25 cellular contexts compared by ENCODE assay signal in genomic region chr1:99613716-99614115, GRCh38. TPM values are rescaled to one million over a fixed set of nuclear protein-coding genes. Genes with fewer than 3 reads are reported as not detected.
DNase-seq lines count a peak whose midpoint lies in the region; ATAC-seq, FAIRE-seq and TF ChIP-seq lines count a peak whose summit lies in the region.
"Had no signal": no experiment of that assay in that cellular context is flagged by ENCODE, and none has a peak within 500 bp of the region (broad histone marks: within the 10 kb centered on the region; RNA-seq: fewer than 3 reads in every experiment).

No MANE protein-coding gene starts in this region.

- no peaks in the 10 kb centered on the region for H3K9me2 ChIP-seq in SK-N-SH

- DNase-seq in AG04449 (ENCODE audit: low read depth, low spot score), result peak; percentile 46
- no peak for DNase-seq in SK-N-SH
- DNase-seq in choroid plexus epithelial cell (ENCODE audit: low read depth), result peak; percentile 25
- DNase-seq in osteoblast (ENCODE audit: insufficient read length, low spot score, missing footprints), result peak; percentile 52
- DNase-seq in NCI-H1048 (lab: John Stamatoyannopoulos, UW), result no peak
- no peak for DNase-seq in RCC 7860 (ENCODE audit: low spot score)
- DNase-seq: 8988T; CD4-positive, alpha-beta T cell; DMS53; GDM1; Karpas-422; NCI-H1105; NCI-H146; NCI-H2029; NCI-H446; NCI-H524 treated with DMSO at 0.1 percent for 48 hours; NCI-H774; SJCRH30 had no signal

- TF ChIP-seq RAD21 in SK-N-SH (IDR thresholded peaks at IDR 0.05; ENCODE audit: low read length), result no peak

- H3K4me3 ChIP-seq in AG04449 (ENCODE audit: low read depth, low read length) (no peak overlapping the region), SK-N-SH (ENCODE audit: low read depth in 2 of 2, low read length in 1 of 2) (no peak overlapping the region), choroid plexus epithelial cell (ENCODE audit: low read depth, low read length) (no peak overlapping the region), osteoblast (ENCODE audit: insufficient read depth, low read length) (no peak overlapping the region)
- H3K4me3 ChIP-seq: BLaER1, GM12878, SJCRH30 had no signal

- 58% methylated on average over 2 of the region's 2 CpGs for WGBS in SK-N-SH (ENCODE audit: low lambda C conversion rate)

- no peak for TF ChIP-seq CTCF in AG04449 (IDR thresholded peaks at IDR 0.05; ENCODE audit: insufficient read depth, low read length, missing control alignments)
- TF ChIP-seq CTCF in SK-N-SH (IDR thresholded peaks at IDR 0.05), result no peak
- no peak for TF ChIP-seq CTCF in choroid plexus epithelial cell (conservative IDR thresholded peaks at IDR 0.05; ENCODE audit: low read depth, low read length)
- TF ChIP-seq CTCF in osteoblast (IDR thresholded peaks at IDR 0.05; ENCODE audit: extremely low read depth, low read depth, low read length), result no peak

- peaks cover 14% of the 10 kb centered on the region for H3F3A ChIP-seq in SK-N-SH (replicated peaks; ENCODE audit: insufficient read depth)

- H3K9ac ChIP-seq in SK-N-SH, result peak overlapping the region; percentile 47; the same call in 1 of the 2 replicates
- H3K9ac ChIP-seq: BLaER1 had no signal

- CTCF ChIA-PET in AG04449 (lab: Yijun Ruan, JAX), result no interaction called here
- CTCF ChIA-PET in SK-N-SH (lab: Yijun Ruan, JAX), result no interaction called here

- H3K27me3 ChIP-seq in SK-N-SH (ENCODE audit: insufficient read depth) (no peaks in the 10 kb centered on the region), osteoblast (ENCODE audit: insufficient read depth, low read length) (no peaks in the 10 kb centered on the region)
- H3K27me3 ChIP-seq: BLaER1, SJCRH30 had no signal

- no peak overlapping the region for H3K4me2 ChIP-seq in SK-N-SH
- H3K4me2 ChIP-seq in osteoblast (ENCODE audit: insufficient read depth, low read length), result no peak overlapping the region
- H3K4me2 ChIP-seq: BLaER1 had no signal

- H3K36me3 ChIP-seq in SK-N-SH (replicated peaks in 1 of 2; ENCODE audit: control insufficient read depth in 1 of 2, insufficient read depth in 2 of 2, low read length in 1 of 2), result no peaks in the 10 kb centered on the region
- H3K36me3 ChIP-seq in osteoblast (ENCODE audit: insufficient read depth, low read length), result no peaks in the 10 kb centered on the region
- H3K36me3 ChIP-seq: BLaER1, SJCRH30 had no signal

- H3K79me2 ChIP-seq in SK-N-SH (ENCODE audit: insufficient read depth) (no peaks in the 10 kb centered on the region), osteoblast (ENCODE audit: insufficient read depth, low read length) (no peaks in the 10 kb centered on the region)

- ATAC-seq in HG03280 (IDR thresholded peaks at IDR 0.05; ENCODE audit: unreplicated experiment), result no peak
- ATAC-seq: GM12878, HCT116, Right ventricle myocardium inferior had no signal

- POLR2A ChIA-PET in AG04449 (lab: Yijun Ruan, JAX) (no interaction called here), SK-N-SH (lab: Yijun Ruan, JAX) (no interaction called here)

- H3K9me3 ChIP-seq in SK-N-SH (no peaks in the 10 kb centered on the region), osteoblast (ENCODE audit: low read depth, low read length) (no peaks in the 10 kb centered on the region)
- H3K9me3 ChIP-seq: BLaER1, SJCRH30 had no signal

- H3K27ac ChIP-seq in SK-N-SH (ENCODE audit: low read depth in 2 of 2, low read length in 1 of 2) (peak overlapping the region in 1 of 2 experiments; percentile 71; a peak in 2 of 4 replicates), osteoblast (ENCODE audit: low read depth, low read length) (peak overlapping the region; percentile 42)
- H3K27ac ChIP-seq: BLaER1, HL-60, SJCRH30 had no signal

- no peak for TF ChIP-seq EP300 in SK-N-SH (IDR thresholded peaks at IDR 0.05; ENCODE audit: borderline replicate concordance in 1 of 2, low read depth in 1 of 2, low read length in 1 of 2)

- H2AFZ ChIP-seq in SK-N-SH (ENCODE audit: low read depth) (peak overlapping the region; percentile 32; the same call in 1 of the 2 replicates), osteoblast (ENCODE audit: low read length) (peak overlapping the region; percentile 27)

- FAIRE-seq in RCC 7860 (lab: Jason Lieb, UNC), result no peak
- FAIRE-seq: D721Med, GM12878 had no signal

- H4K20me1 ChIP-seq in SK-N-SH (ENCODE audit: insufficient read depth) (no peaks in the 10 kb centered on the region), osteoblast (ENCODE audit: insufficient read depth, low read length) (no peaks in the 10 kb centered on the region)
- H4K20me1 ChIP-seq: BLaER1 had no signal

- peaks cover 0 to 17% of the 10 kb centered on the region in 2 experiments; a peak in 1 of 4 replicates for H3K4me1 ChIP-seq in SK-N-SH (ENCODE audit: control insufficient read depth in 1 of 2, insufficient read depth in 2 of 2, low read depth in 1 of 2, low read length in 1 of 2)
- H3K4me1 ChIP-seq in osteoblast (ENCODE audit: insufficient read depth, low read length), result peaks cover 14% of the 10 kb centered on the region
- H3K4me1 ChIP-seq: SJCRH30 had no signal

TF ChIP-seq in SK-N-SH, 30 proteins besides CTCF, POLR2A, EP300 and RAD21:
- TF ChIP-seq GABPA (IDR thresholded peaks at IDR 0.05; ENCODE audit: low read depth), result no peak
- TF ChIP-seq NFIC (IDR thresholded peaks at IDR 0.05; ENCODE audit: borderline replicate concordance), result 0 out of 2 replicates have a peak, but pooled peaks have one; percentile 21
- TF ChIP-seq NRF1 (IDR thresholded peaks at IDR 0.05; ENCODE audit: low read depth, low read length), result no peak

RNA-seq across cellular contexts. Expression of gene PALMD, which starts 32.2 kb away (rescaled TPM):
- polyA plus RNA-seq in SK-N-SH (2012; rRNA removed), result 1.8 and 2.3 TPM in 2 replicates
- 2.0 and 2.7 TPM in 2 replicates for polyA plus RNA-seq in SK-N-SH (2012; cell fraction: cytosol; rRNA removed)
- polyA plus RNA-seq in SK-N-SH (2012; cell fraction: nucleus; rRNA removed), result 1.7 and 3.9 TPM in 2 replicates
- total RNA-seq in osteoblast, result 2.5 and 5.6 TPM in 2 replicates
- total RNA-seq: CD4-positive, alpha-beta T cell had no signal

Comparison
In these comparisons a context has a peak if more than half of its experiments do, and no peak if none do; other contexts are left out.
1. DNase-seq: peak in AG04449 (single experiment), choroid plexus epithelial cell (single experiment) and osteoblast (single experiment); none in SK-N-SH (single experiment), NCI-H1048 (single experiment) and RCC 7860 (single experiment).